ENCODE assay signal across 15 cellular contexts in genomic region chr2:182586426-182586825, GRCh38.
DNase-seq lines count a peak whose midpoint lies in the region; ATAC-seq, FAIRE-seq and TF ChIP-seq lines count a peak whose summit lies in the region.
"Had no signal": no experiment of that assay in that cellular context is flagged by ENCODE, and none has a peak within 500 bp of the region (broad histone marks: within the 10 kb centered on the region; RNA-seq: fewer than 3 reads in every experiment).

No MANE protein-coding gene starts in this region.

- no peaks in the 10 kb centered on the region for H3K27me3 ChIP-seq in GM12878 (replicated peaks in 1 of 2; ENCODE audit: control insufficient read depth in 2 of 2, insufficient read depth in 2 of 2, low read length in 1 of 2)
- H3K27me3 ChIP-seq: esophagus muscularis mucosa, pancreas had no signal

- no TSS peak for BruUV-seq in GM12878 (replicated peaks; lab: Mats Ljungman, UMichigan)

- H3K9me3 ChIP-seq in GM12878 (replicated peaks; ENCODE audit: control insufficient read depth, insufficient read depth, low read length), result no peaks in the 10 kb centered on the region
- H3K9me3 ChIP-seq: esophagus muscularis mucosa, pancreas had no signal

- CTCF ChIA-PET in GM12878 (lab: Yijun Ruan, JAX), result interaction anchor here (1.0 to 2.6 kb wide), 6 partner anchors 9 to 399 kb away, joined by 3 to 25 read pairs (median 4); no protein-coding TSS in a partner anchor

- FAIRE-seq in GM12878 (lab: Jason Lieb, UNC), result no peak
- FAIRE-seq: pancreas had no signal

- H3K4me3 Mint-ChIP-seq in stimulated activated effector memory CD8-positive, alpha-beta T cell treated with anti-CD3 and anti-CD28 coated beads, Interleukin-12 subunit alpha, Interleukin-12 subunit beta, amount 100 ng/mL, for 72 hours, result no peak overlapping the region
- H3K4me3 Mint-ChIP-seq: central memory CD8-positive, alpha-beta T cell had no signal

- RAD21 ChIA-PET in GM12878 (lab: Charles Lee; ENCODE audit: unreplicated experiment), result interaction anchor here (0.8 to 2.1 kb wide), 5 partner anchors 32 to 400 kb away, joined by 3 to 13 read pairs (median 3); no protein-coding TSS in a partner anchor

- H3K36me3 ChIP-seq in GM12878 (ENCODE audit: control insufficient read depth in 2 of 2, insufficient read depth in 2 of 2, low read length in 1 of 2), result no peaks in the 10 kb centered on the region
- H3K36me3 ChIP-seq: esophagus muscularis mucosa, pancreas had no signal

- POLR2A ChIA-PET in GM12878 (lab: Charles Lee), result no interaction called here

- no peaks in the 10 kb centered on the region for H3K4me1 ChIP-seq in GM12878 (ENCODE audit: control insufficient read depth, insufficient read depth, low read length)

- H3K79me2 ChIP-seq in GM12878 (ENCODE audit: control insufficient read depth, insufficient read depth, low read length), result no peaks in the 10 kb centered on the region

- WGBS in GM12878 (ENCODE audit: insufficient coverage, insufficient replicate concordance, low lambda C conversion rate, missing lambda C conversion rate), result 47% methylated on average over 2 of the region's 2 CpGs

- SMC1A ChIA-PET in GM12878 (lab: Charles Lee; ENCODE audit: uncharacterized antibody, unreplicated experiment), result interaction anchor here (0.6 to 1.7 kb wide), 8 partner anchors 8 to 510 kb away, joined by 3 to 8 read pairs (median 4); no protein-coding TSS in a partner anchor

- in situ Hi-C loops in GM12878 (cut with MboI), result no loop called here

- H3K27ac ChIP-seq in GM12878 (ENCODE audit: control insufficient read depth, insufficient read depth), result no peak overlapping the region
- H3K27ac ChIP-seq: esophagus muscularis mucosa, pancreas had no signal

- TF ChIP-seq POLR2A in GM12878 (IDR thresholded peaks at IDR 0.05; ENCODE audit: low read depth, low read length), result no peak

- H3K4me2 ChIP-seq in GM12878 (ENCODE audit: control insufficient read depth, insufficient read depth), result no peak overlapping the region

- H3K9me3 Mint-ChIP-seq in stimulated activated effector memory CD8-positive, alpha-beta T cell treated with anti-CD3 and anti-CD28 coated beads, Interleukin-12 subunit alpha, Interleukin-12 subunit beta, amount 100 ng/mL, for 72 hours, result no peaks in the 10 kb centered on the region
- H3K9me3 Mint-ChIP-seq: activated naive CD4-positive, alpha-beta T cell treated with anti-CD3 and anti-CD28 coated beads, Interleukin-2, amount 50 U/mL, for 72 hours; central memory CD8-positive, alpha-beta T cell had no signal

- H4K20me1 ChIP-seq in GM12878 (ENCODE audit: control insufficient read depth, insufficient read depth), result no peaks in the 10 kb centered on the region

- ATAC-seq in GM19372 (IDR thresholded peaks at IDR 0.05; ENCODE audit: low read depth, unreplicated experiment) (peak; percentile 84), HG03139 (IDR thresholded peaks at IDR 0.05; ENCODE audit: unreplicated experiment) (peak; percentile 53), GM12878 (peak; percentile 86)
- no peak for ATAC-seq in stimulated activated effector memory CD8-positive, alpha-beta T cell treated with anti-CD3 and anti-CD28 coated beads, Interleukin-12 subunit alpha, Interleukin-12 subunit beta, amount 100 ng/mL, for 72 hours
- ATAC-seq: activated naive CD4-positive, alpha-beta T cell treated with anti-CD3 and anti-CD28 coated beads, Interleukin-2, amount 50 U/mL, for 72 hours; pancreas; PC-3 had no signal

- no peak overlapping the region for H3K9ac ChIP-seq in GM12878 (ENCODE audit: control insufficient read depth, insufficient read depth, low read length)

- no peaks in the 10 kb centered on the region for H3K4me1 Mint-ChIP-seq in stimulated activated effector memory CD8-positive, alpha-beta T cell treated with anti-CD3 and anti-CD28 coated beads, Interleukin-12 subunit alpha, Interleukin-12 subunit beta, amount 100 ng/mL, for 72 hours
- H3K4me1 Mint-ChIP-seq: central memory CD8-positive, alpha-beta T cell had no signal

- no peak for DNase-seq in GM12878 (ENCODE audit: low read depth, low spot score)
- no peak for DNase-seq in stimulated activated CD4-positive, alpha-beta T cell treated with anti-CD3 and anti-CD28 coated beads, Interleukin-15, amount 100 ng/mL, for 24 hours
- no peak for DNase-seq in NCI-H2171 treated with DMSO at 0.1 percent for 48 hours (lab: John Stamatoyannopoulos, UW)
- no peak for DNase-seq in AG20443 (ENCODE audit: low spot score)
- no peak for DNase-seq in stimulated activated effector memory CD8-positive, alpha-beta T cell treated with anti-CD3 and anti-CD28 coated beads, Interleukin-12 subunit alpha, Interleukin-12 subunit beta, amount 100 ng/mL, for 72 hours (ENCODE audit: low spot score in 2 of 2)
- DNase-seq: GF-D8; pancreas; PC-3; stimulated activated naive CD4-positive, alpha-beta T cell had no signal

- intact Hi-C loops in GM12878 (cut with micrococcal nuclease; ENCODE audit: unreplicated experiment), result loop anchor here (5.0 kb wide), 2 partner anchors 344 to 399 kb away; no protein-coding TSS in a partner anchor

- peak; percentile 45; the same call in 2 of the 3 replicates for TF ChIP-seq CTCF in GM12872 (IDR thresholded peaks at IDR 0.05; ENCODE audit: insufficient read depth, low read depth, low read length)
- TF ChIP-seq CTCF in GM12878 (IDR thresholded peaks at IDR 0.05 in 2 of 3, conservative IDR thresholded peaks at IDR 0.05 in 1 of 3; ENCODE audit: control insufficient read depth in 2 of 3, extremely low read depth in 1 of 3, insufficient read depth in 1 of 3, low read depth in 3 of 3, low read length in 3 of 3), result peak; percentile 18 to 40 (median 30); a peak in 3 of 6 replicates

- H3K36me3 Mint-ChIP-seq in stimulated activated effector memory CD8-positive, alpha-beta T cell treated with anti-CD3 and anti-CD28 coated beads, Interleukin-12 subunit alpha, Interleukin-12 subunit beta, amount 100 ng/mL, for 72 hours, result no peaks in the 10 kb centered on the region
- H3K36me3 Mint-ChIP-seq: activated naive CD4-positive, alpha-beta T cell treated with anti-CD3 and anti-CD28 coated beads, Interleukin-2, amount 50 U/mL, for 72 hours had no signal

- no peak overlapping the region for H3K4me3 ChIP-seq in GM12878
- H3K4me3 ChIP-seq: esophagus muscularis mucosa, pancreas had no signal

- no peak for TF ChIP-seq EP300 in GM12878 (IDR thresholded peaks at IDR 0.05; ENCODE audit: borderline replicate concordance in 1 of 2, control insufficient read depth in 1 of 2, low read depth in 2 of 2, low read length in 2 of 2)

- peak; percentile 30; the same call in 1 of the 2 replicates for TF ChIP-seq RAD21 in GM12878 (IDR thresholded peaks at IDR 0.05; ENCODE audit: insufficient read depth, low read depth, low read length)

- H2AFZ ChIP-seq in GM12878 (ENCODE audit: control insufficient read depth, low read depth, low read length), result no peak overlapping the region

- no peak overlapping the region for H3K27ac Mint-ChIP-seq in stimulated activated effector memory CD8-positive, alpha-beta T cell treated with anti-CD3 and anti-CD28 coated beads, Interleukin-12 subunit alpha, Interleukin-12 subunit beta, amount 100 ng/mL, for 72 hours
- H3K27ac Mint-ChIP-seq: activated naive CD4-positive, alpha-beta T cell treated with anti-CD3 and anti-CD28 coated beads, Interleukin-2, amount 50 U/mL, for 72 hours had no signal

TF ChIP-seq in GM12878, 131 proteins besides CTCF, POLR2A, EP300 and RAD21:
- TF ChIP-seq ZBTB33 (IDR thresholded peaks at IDR 0.05) (no peak), ZNF274 (IDR thresholded peaks at IDR 0.05; ENCODE audit: insufficient read depth, insufficient read length) (no peak), PKNOX1 (IDR thresholded peaks at IDR 0.05) (peak; percentile 63)
